ENCODE assay signal across 8 cellular contexts in genomic region chr2:68837164-68837860, GRCh38. TPM values are rescaled to one million over a fixed set of nuclear protein-coding genes. Genes with fewer than 3 reads are reported as not detected.
DNase-seq lines count a peak whose midpoint lies in the region; ATAC-seq and TF ChIP-seq lines count a peak whose summit lies in the region.

No MANE protein-coding gene starts in this region.

- ATAC-seq in activated CD8-positive, alpha-beta T cell treated with anti-CD3 and anti-CD28 coated beads for 36 hours: peak; percentile 55
- no peak for ATAC-seq in HG02571 (IDR thresholded peaks at IDR 0.05; ENCODE audit: unreplicated experiment)

- no peaks in the 10 kb centered on the region for H3K4me1 ChIP-seq in endodermal cell (ENCODE audit: control insufficient read depth, insufficient read depth, low read length)
- H3K4me1 ChIP-seq in tibial nerve: peaks cover 0 to 14% (median 4%) of the 10 kb centered on the region in 4 donors

- H3K36me3 Mint-ChIP-seq in activated CD8-positive, alpha-beta T cell treated with anti-CD3 and anti-CD28 coated beads for 36 hours (ENCODE audit: low read depth): no peaks in the 10 kb centered on the region
- H3K36me3 Mint-ChIP-seq in endodermal cell (ENCODE audit: low read depth) (peaks cover 1% of the 10 kb centered on the region), neural crest cell (ENCODE audit: low read depth) (no peaks in the 10 kb centered on the region)

- H3K9ac ChIP-seq in endodermal cell (ENCODE audit: extremely low read depth, low read length, poor library complexity, severe bottlenecking): no peak overlapping the region

- no peak overlapping the region for H3K4me3 Mint-ChIP-seq in activated CD8-positive, alpha-beta T cell treated with anti-CD3 and anti-CD28 coated beads for 36 hours
- H3K4me3 Mint-ChIP-seq in endodermal cell (no peak overlapping the region), neural crest cell (no peak overlapping the region)

- POLR2A ChIA-PET in activated CD8-positive, alpha-beta T cell treated with anti-CD3 and anti-CD28 coated beads for 36 hours (lab: Charles Lee): interaction anchor here (0.9 to 1.6 kb wide), 4 partner anchors 73 to 103 kb away, joined by 3 read pairs; partner anchors contain the start of gene ARHGAP25

- no peak for TF ChIP-seq POLR2A in tibial nerve (IDR thresholded peaks at IDR 0.05)

- H3K9me3 ChIP-seq in endodermal cell (ENCODE audit: control insufficient read depth, low read length) (peaks cover 6% of the 10 kb centered on the region), tibial nerve (no peaks in the 10 kb centered on the region)

- DNase-seq in EH (ENCODE audit: low read depth): peak; percentile 37
- DNase-seq in KBM-7: peak; percentile 84
- peak; percentile 85 for DNase-seq in activated CD8-positive, alpha-beta T cell treated with anti-CD3 and anti-CD28 coated beads for 36 hours
- peak; percentile 92 for DNase-seq in endodermal cell
- peak; percentile 40 for DNase-seq in neural crest cell (ENCODE audit: low read depth, low spot score)
- peak; percentile 39 to 70 for DNase-seq in tibial nerve (ENCODE audit: low spot score in 2 of 2)
- no peak for DNase-seq in NCI-H1417 (lab: John Stamatoyannopoulos, UW)

- H3K27ac Mint-ChIP-seq in activated CD8-positive, alpha-beta T cell treated with anti-CD3 and anti-CD28 coated beads for 36 hours: peak overlapping the region; percentile 43
- H3K27ac Mint-ChIP-seq in endodermal cell (no peak overlapping the region), neural crest cell (ENCODE audit: unreplicated experiment) (no peak overlapping the region)

- H3K27me3 Mint-ChIP-seq in activated CD8-positive, alpha-beta T cell treated with anti-CD3 and anti-CD28 coated beads for 36 hours: no peaks in the 10 kb centered on the region
- H3K27me3 Mint-ChIP-seq in endodermal cell (ENCODE audit: insufficient read depth) (no peaks in the 10 kb centered on the region), neural crest cell (ENCODE audit: low read depth) (no peaks in the 10 kb centered on the region)

- 71 to 73% methylated on average over 10 to 15 of the region's 15 CpGs for WGBS in endodermal cell (ENCODE audit: insufficient coverage in 1 of 2, insufficient read length in 1 of 2), 2 experiments
- WGBS in tibial nerve, 2 donors: 49 to 70% methylated on average over 15 of the region's 15 CpGs

- H3K4me1 Mint-ChIP-seq in activated CD8-positive, alpha-beta T cell treated with anti-CD3 and anti-CD28 coated beads for 36 hours (ENCODE audit: low read depth): peaks cover 37% of the 10 kb centered on the region
- H3K4me1 Mint-ChIP-seq in endodermal cell (no peaks in the 10 kb centered on the region), neural crest cell (peaks cover 3% of the 10 kb centered on the region)

- CTCF ChIA-PET in activated CD8-positive, alpha-beta T cell treated with anti-CD3 and anti-CD28 coated beads for 36 hours (lab: Charles Lee): interaction anchor here (0.8 to 12.9 kb wide), 21 partner anchors 13 to 373 kb away, joined by 3 to 136 read pairs (median 6); partner anchors contain the start of gene ARHGAP25

- TF ChIP-seq EP300 in tibial nerve (IDR thresholded peaks at IDR 0.05): no peak

- TF ChIP-seq CTCF in activated CD8-positive, alpha-beta T cell treated with anti-CD3 and anti-CD28 coated beads for 36 hours (IDR thresholded peaks at IDR 0.05): peak; percentile 84
- peak; percentile 90 for TF ChIP-seq CTCF in endodermal cell (conservative IDR thresholded peaks at IDR 0.05)
- TF ChIP-seq CTCF in neural crest cell (conservative IDR thresholded peaks at IDR 0.05): peak; percentile 74
- TF ChIP-seq CTCF in tibial nerve (IDR thresholded peaks at IDR 0.05): peak; percentile 45 to 68 (median 54)

- H3K27me3 ChIP-seq in endodermal cell (ENCODE audit: control insufficient read depth, insufficient read depth, low read length, poor library complexity, severe bottlenecking): no peaks in the 10 kb centered on the region
- no peaks in the 10 kb centered on the region for H3K27me3 ChIP-seq in tibial nerve

- intact Hi-C loops in activated CD8-positive, alpha-beta T cell treated with anti-CD3 and anti-CD28 coated beads for 36 hours (cut with micrococcal nuclease): loop anchor here (1.0 to 5.0 kb wide), 4 partner anchors 63 to 120 kb away; no protein-coding TSS in a partner anchor

- no peaks in the 10 kb centered on the region for H3K36me3 ChIP-seq in endodermal cell (ENCODE audit: control insufficient read depth, insufficient read depth, low read length)
- no peaks in the 10 kb centered on the region for H3K36me3 ChIP-seq in tibial nerve

- in situ Hi-C loops in KBM-7 (cut with MboI; ENCODE audit: low pct_unique_long_range_greater_than_20kb, low sequenced_read_pairs): no loop called here

- H3K4me3 ChIP-seq in endodermal cell (ENCODE audit: low read length) (no peak overlapping the region), tibial nerve (no peak overlapping the region)

- H3K27ac ChIP-seq in endodermal cell (ENCODE audit: low read depth, low read length) (no peak overlapping the region), tibial nerve (no peak overlapping the region)

- peaks cover 4% of the 10 kb centered on the region for H3K9me3 Mint-ChIP-seq in activated CD8-positive, alpha-beta T cell treated with anti-CD3 and anti-CD28 coated beads for 36 hours
- H3K9me3 Mint-ChIP-seq in endodermal cell: peaks cover 18% of the 10 kb centered on the region
- no peaks in the 10 kb centered on the region for H3K9me3 Mint-ChIP-seq in neural crest cell

RNA-seq across cellular contexts. Expression of gene BMP10, which starts 33.9 kb away (rescaled TPM):
- total RNA-seq in activated CD8-positive, alpha-beta T cell treated with anti-CD3 and anti-CD28 coated beads for 36 hours: not detected
- total RNA-seq in endodermal cell: not detected
- 0.50 TPM for polyA plus RNA-seq in endodermal cell (2013, experiment 1 of 2)
- 0.54 TPM for polyA plus RNA-seq in endodermal cell (2013, experiment 2 of 2)
- not detected in 2 replicates for total RNA-seq in neural crest cell
- not detected for total RNA-seq in tibial nerve

Comparison
In these comparisons a context has a peak if more than half of its experiments do, and no peak if none do; other contexts are left out.
1. DNase-seq: peak in EH (single experiment), KBM-7 (single experiment), activated CD8-positive, alpha-beta T cell treated with anti-CD3 and anti-CD28 coated beads for 36 hours (single experiment), endodermal cell (single experiment), neural crest cell (single experiment) and tibial nerve (2 of 2); none in NCI-H1417 (0 of 3).
2. Peak in every context shown above with its lines, with median percentiles within 50 percentile points of each other: CTCF ChIP-seq.